In genomic region chr1:93078935-93079654, GRCh38 we compare ENCODE assay signal across 8 cellular contexts. TPM values are rescaled to one million over a fixed set of nuclear protein-coding genes. Genes with fewer than 3 reads are reported as not detected.
DNase-seq lines count a peak whose midpoint lies in the region; ATAC-seq and FAIRE-seq lines count a peak whose summit lies in the region.

Gene MTF2, plus strand, starts transcription at chr1:93079283. Its CDS starts 244 bp downstream, at chr1:93079527.

- peak within 1 kb of the TSS; percentile 94 to 97 for H3K27ac Mint-ChIP-seq in effector memory CD8-positive, alpha-beta T cell

- peaks cover 25% of the 10 kb centered on the region for H3K36me3 Mint-ChIP-seq in effector memory CD8-positive, alpha-beta T cell (ENCODE audit: insufficient read depth)

- CTCF ChIA-PET in activated CD8-positive, alpha-beta memory T cell treated with anti-CD3 and anti-CD28 coated beads for 36 hours (lab: Charles Lee) = interaction anchor here (0.8 to 1.2 kb wide), 4 partner anchors 12 to 239 kb away, joined by 3 to 8 read pairs (median 3); no protein-coding TSS in a partner anchor

- POLR2A ChIA-PET in activated CD8-positive, alpha-beta memory T cell treated with anti-CD3 and anti-CD28 coated beads for 36 hours (lab: Charles Lee) = interaction anchor here (0.9 to 1.3 kb wide), 4 partner anchors 13 to 266 kb away, joined by 4 read pairs; partner anchors contain the start of gene DR1

- FAIRE-seq in HTR-8/SVneo (lab: Jason Lieb, UNC) = peak; percentile 16

- no peaks in the 10 kb centered on the region for H3K9me3 Mint-ChIP-seq in effector memory CD8-positive, alpha-beta T cell

- H3K4me1 Mint-ChIP-seq in effector memory CD8-positive, alpha-beta T cell (ENCODE audit: low read depth in 2 of 2) = peaks cover 29 to 42% of the 10 kb centered on the region in 2 donors

- no peaks in the 10 kb centered on the region for H3K27me3 Mint-ChIP-seq in effector memory CD8-positive, alpha-beta T cell

- peak; percentile 98 for DNase-seq in COR-L47 (lab: John Stamatoyannopoulos, UW)
- peak; percentile 81 for DNase-seq in HTR-8/SVneo (ENCODE audit: insufficient read length, low spot score)
- DNase-seq in NOMO-1 treated with DMSO at 0.1 percent for 48 hours (lab: John Stamatoyannopoulos, UW; ENCODE audit: unreplicated experiment) = peak; percentile 90
- peak; percentile 86 to 88 (median 88) for DNase-seq in effector memory CD8-positive, alpha-beta T cell
- peak; percentile 92 for DNase-seq in medulla oblongata (ENCODE audit: extremely low spot score)
- DNase-seq in stimulated activated CD4-positive, alpha-beta T cell treated with anti-CD3 and anti-CD28 coated beads, TNF-alpha, amount 100 ng/mL, for 48 hours (ENCODE audit: low read depth in 3 of 3) = peak; percentile 85 to 94 (median 91)

- H3K4me3 Mint-ChIP-seq in effector memory CD8-positive, alpha-beta T cell = peak within 1 kb of the TSS; percentile 94 to 97

- ATAC-seq in GM21367 (IDR thresholded peaks at IDR 0.05; ENCODE audit: unreplicated experiment) = peak; percentile 78
- ATAC-seq in effector memory CD8-positive, alpha-beta T cell (replicated peaks) = peak; percentile 88

RNA-seq across cellular contexts. Expression of gene MTF2, which starts in this region (rescaled TPM):
- total RNA-seq in activated CD8-positive, alpha-beta memory T cell treated with anti-CD3 and anti-CD28 coated beads for 36 hours = 10 to 100 TPM; 49.9 to 51.7 TPM

Comparison
In these comparisons a context has a peak if more than half of its experiments do, and no peak if none do; other contexts are left out.
1. Peak in every context shown above with its lines: DNase-seq and ATAC-seq.